Comparison of ENCODE assay signal across 9 cellular contexts in the genomic region with DNA sequence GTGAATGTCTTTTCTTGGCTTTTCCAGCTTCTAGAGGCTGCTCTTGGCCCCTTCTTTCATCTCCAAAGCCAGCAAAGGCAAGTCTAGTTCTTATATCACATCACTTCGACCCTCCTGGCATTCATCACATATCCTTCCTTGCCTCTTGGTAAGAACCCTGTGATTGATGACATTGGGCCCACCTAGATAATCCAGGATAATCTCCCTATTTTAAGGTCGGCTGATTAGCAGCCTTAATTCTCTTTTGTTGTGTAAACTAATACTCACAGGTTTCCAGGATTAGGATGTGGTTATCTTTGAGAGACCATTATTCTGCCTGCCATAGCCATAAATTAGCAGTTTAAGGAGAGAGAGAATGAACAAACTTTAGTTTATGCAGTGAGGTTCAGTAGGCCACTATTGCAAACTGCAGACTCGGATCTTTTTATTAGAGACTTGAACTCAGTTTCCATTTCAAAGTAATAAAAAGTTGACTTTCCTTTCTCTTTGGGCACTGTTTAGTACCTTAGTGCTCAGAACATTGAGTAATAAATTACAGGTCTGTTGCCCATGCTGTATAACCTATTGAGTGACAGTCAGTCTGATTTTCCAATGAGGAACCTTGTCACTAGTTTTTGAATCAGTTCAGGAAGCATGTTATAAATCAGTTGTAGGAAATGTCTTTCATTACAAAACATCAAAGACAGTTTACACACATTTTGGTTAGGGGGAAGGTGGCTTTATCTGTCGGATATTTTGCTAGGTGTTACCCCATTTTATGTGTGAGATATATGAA. TPM values are rescaled to one million over a fixed set of nuclear protein-coding genes. Genes with fewer than 3 reads are reported as not detected.
A peak's percentile ranks its signal among the peaks of the same experiment; 100 is the strongest.
DNase-seq lines count a peak whose midpoint lies in the region; ATAC-seq and TF ChIP-seq lines count a peak whose summit lies in the region.
"Had no signal": no experiment of that assay in that cellular context is flagged by ENCODE, and none has a peak within 500 bp of the region (broad histone marks: within the 10 kb centered on the region; RNA-seq: fewer than 3 reads in every experiment).

No MANE protein-coding gene starts in this region.

- no peak for ATAC-seq in activated naive CD8-positive, alpha-beta T cell treated with anti-CD3 and anti-CD28 coated beads, Interleukin-2, amount 50 U/mL, for 24 hours
- ATAC-seq in naive B cell (ENCODE audit: low read depth in 2 of 2) (no peak), HG03439 (IDR thresholded peaks at IDR 0.05; ENCODE audit: unreplicated experiment) (no peak)

- POLR2A ChIA-PET in HEK293T (lab: Yijun Ruan, JAX) = no interaction called here

- no peaks in the 10 kb centered on the region for H3K27me3 Mint-ChIP-seq in activated naive CD8-positive, alpha-beta T cell treated with anti-CD3 and anti-CD28 coated beads, Interleukin-2, amount 50 U/mL, for 24 hours
- no peaks in the 10 kb centered on the region for H3K27me3 Mint-ChIP-seq in naive B cell

- no peaks in the 10 kb centered on the region for H3K27me3 ChIP-seq in ACC112 (ENCODE audit: insufficient read depth, low read length)

- H3K36me3 Mint-ChIP-seq in activated naive CD8-positive, alpha-beta T cell treated with anti-CD3 and anti-CD28 coated beads, Interleukin-2, amount 50 U/mL, for 24 hours (ENCODE audit: low read depth) = peaks cover 68% of the 10 kb centered on the region
- H3K36me3 Mint-ChIP-seq in naive B cell = no peaks in the 10 kb centered on the region

- H3K4me1 ChIP-seq in ACC112 (ENCODE audit: control insufficient read depth, insufficient read depth, low read length, unreplicated experiment) = peaks cover 54% of the 10 kb centered on the region

- no peaks in the 10 kb centered on the region for H3K9me3 Mint-ChIP-seq in activated naive CD8-positive, alpha-beta T cell treated with anti-CD3 and anti-CD28 coated beads, Interleukin-2, amount 50 U/mL, for 24 hours
- no peaks in the 10 kb centered on the region for H3K9me3 Mint-ChIP-seq in naive B cell

- CTCF ChIA-PET in HEK293T (lab: Yijun Ruan, JAX) = no interaction called here

- H3K4me1 Mint-ChIP-seq in activated naive CD8-positive, alpha-beta T cell treated with anti-CD3 and anti-CD28 coated beads, Interleukin-2, amount 50 U/mL, for 24 hours = peaks cover 82% of the 10 kb centered on the region
- peaks cover 53 to 91% (median 90%) of the 10 kb centered on the region in 3 donors for H3K4me1 Mint-ChIP-seq in naive B cell

- peak overlapping the region; percentile 91 for H3K4me3 Mint-ChIP-seq in activated naive CD8-positive, alpha-beta T cell treated with anti-CD3 and anti-CD28 coated beads, Interleukin-2, amount 50 U/mL, for 24 hours
- H3K4me3 Mint-ChIP-seq in naive B cell = peak overlapping the region; percentile 3 to 95 (median 52)

- H3K4me3 ChIP-seq in ACC112 (ENCODE audit: low read depth, low read length) = peak overlapping the region; percentile 91

- no peak for DNase-seq in HEK293T (ENCODE audit: extremely low spot score)
- DNase-seq in activated naive CD8-positive, alpha-beta T cell treated with anti-CD3 and anti-CD28 coated beads, Interleukin-2, amount 50 U/mL, for 24 hours = no peak
- no peak for DNase-seq in naive B cell
- DNase-seq in NCI-H2029 treated with DMSO at 0.1 percent for 48 hours (lab: John Stamatoyannopoulos, UW) = no peak
- DNase-seq in HT-29 (ENCODE audit: low spot score) = no peak
- no peak for DNase-seq in cerebellar cortex (ENCODE audit: low spot score)
- DNase-seq: stimulated activated CD4-positive, alpha-beta T cell treated with anti-CD3 and anti-CD28 coated beads, Interleukin-4, amount 100 ng/mL, for 24 hours had no signal

- peaks cover 97% of the 10 kb centered on the region for H3K79me2 ChIP-seq in ACC112 (ENCODE audit: control insufficient read depth, insufficient read depth, low read length, unreplicated experiment)

- H3K36me3 ChIP-seq in ACC112 (ENCODE audit: insufficient read depth, low read length) = peaks cover 10% of the 10 kb centered on the region; the same call in 1 of the 2 replicates

- peak overlapping the region; percentile 67 for H3K27ac ChIP-seq in ACC112 (ENCODE audit: low read depth, low read length)

- no peak overlapping the region for H2AFZ ChIP-seq in ACC112 (ENCODE audit: low read length, unreplicated experiment)

- peak overlapping the region; percentile 88 for H3K27ac Mint-ChIP-seq in activated naive CD8-positive, alpha-beta T cell treated with anti-CD3 and anti-CD28 coated beads, Interleukin-2, amount 50 U/mL, for 24 hours
- peak overlapping the region; percentile 1 to 94 (median 48) for H3K27ac Mint-ChIP-seq in naive B cell

TF ChIP-seq in HEK293T, 16 proteins besides CTCF, POLR2A, EP300 and RAD21:
- TF ChIP-seq, protein P1, sequence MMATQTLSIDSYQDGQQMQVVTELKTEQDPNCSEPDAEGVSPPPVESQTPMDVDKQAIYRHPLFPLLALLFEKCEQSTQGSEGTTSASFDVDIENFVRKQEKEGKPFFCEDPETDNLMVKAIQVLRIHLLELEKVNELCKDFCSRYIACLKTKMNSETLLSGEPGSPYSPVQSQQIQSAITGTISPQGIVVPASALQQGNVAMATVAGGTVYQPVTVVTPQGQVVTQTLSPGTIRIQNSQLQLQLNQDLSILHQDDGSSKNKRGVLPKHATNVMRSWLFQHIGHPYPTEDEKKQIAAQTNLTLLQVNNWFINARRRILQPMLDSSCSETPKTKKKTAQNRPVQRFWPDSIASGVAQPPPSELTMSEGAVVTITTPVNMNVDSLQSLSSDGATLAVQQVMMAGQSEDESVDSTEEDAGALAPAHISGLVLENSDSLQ (IDR thresholded peaks at IDR 0.05) = peak; percentile 72
- no peak for TF ChIP-seq FOXA1 (IDR thresholded peaks at IDR 0.05)

RNA-seq across cellular contexts. Expression of a gene that starts 4.5 kb away (rescaled TPM):
- polyA plus RNA-seq in naive B cell (ENCODE audit: low read depth in 6 of 6) = 100 to 1,000 TPM; 109 to 199 (median 154) TPM
- total RNA-seq in HT-29 (2014; rRNA removed; shearing (Covaris generic)) = 135 and 152 TPM in 2 replicates

RNA-seq across cellular contexts. Expression of a gene that starts 29.6 kb away (rescaled TPM):
- 10 to 100 TPM in 5 of 6 donors, 1 to 10 TPM in 1; 6.7 to 93.9 (median 27.4) TPM for polyA plus RNA-seq in naive B cell (ENCODE audit: low read depth in 6 of 6)
- total RNA-seq in HT-29 (2014; rRNA removed; shearing (Covaris generic)) = 20.0 and 24.1 TPM in 2 replicates
